23 cellular contexts compared by ENCODE assay signal in genomic region chr15:50049871-50050270, GRCh38.
DNase-seq lines count a peak whose midpoint lies in the region; TF ChIP-seq lines count a peak whose summit lies in the region.
"Had no signal": no experiment of that assay in that cellular context is flagged by ENCODE, and none has a peak within 500 bp of the region (broad histone marks: within the 10 kb centered on the region; RNA-seq: fewer than 3 reads in every experiment).

No MANE protein-coding gene starts in this region.

- in situ Hi-C loops in brain microvascular endothelial cell (cut with HindIII; ENCODE audit: low pct_ligation_motif_present, low sequenced_read_pairs) = no loop called here
- in situ Hi-C loops in KBM-7 (cut with MboI; ENCODE audit: low pct_unique_long_range_greater_than_20kb, low sequenced_read_pairs) = no loop called here

- H3K36me3 Mint-ChIP-seq in activated T-helper 1 cell treated with anti-CD3 and anti-CD28 coated beads, Interleukin-12 subunit alpha, Interleukin-12 subunit beta, Interleukin-2, Interleukin-4 antibody, amounts not matched to agents 30 ng/mL and 10 ng/mL and 1 ng/mL, durations not matched to agents 14 hours and 24 hours and 36 hours (ENCODE audit: low read depth) = peaks cover 22% of the 10 kb centered on the region
- peaks cover 13% of the 10 kb centered on the region for H3K36me3 Mint-ChIP-seq in T-helper 2 cell treated with Interferon-gamma antibody and Interleukin-4, amounts not matched to agents 5 μg/mL and 100 μg/mL, for 36 hours (ENCODE audit: low read depth)
- no peaks in the 10 kb centered on the region for H3K36me3 Mint-ChIP-seq in activated naive CD4-positive, alpha-beta T cell treated with anti-CD3 and anti-CD28 coated beads for 36 hours (ENCODE audit: low read depth)

- no peak overlapping the region for H2BK120ac ChIP-seq in mesenchymal stem cell (ENCODE audit: low read depth, low read length)

- intact Hi-C loops in activated T-helper 1 cell treated with anti-CD3 and anti-CD28 coated beads, Interleukin-12 subunit alpha, Interleukin-12 subunit beta, Interleukin-2, Interleukin-4 antibody, amounts not matched to agents 30 ng/mL and 10 ng/mL and 1 ng/mL, durations not matched to agents 14 hours and 24 hours and 36 hours (cut with micrococcal nuclease) = loop anchor here (2.0 to 10.0 kb wide), 3 partner anchors 45 to 765 kb away; no protein-coding TSS in a partner anchor
- intact Hi-C loops in activated naive CD4-positive, alpha-beta T cell treated with anti-CD3 and anti-CD28 coated beads for 36 hours (cut with micrococcal nuclease) = loop anchor here (2.0 to 5.0 kb wide), 2 partner anchors 813 to 1188 kb away; no protein-coding TSS in a partner anchor

- H3K27me3 ChIP-seq in brain microvascular endothelial cell (replicated peaks) (no peaks in the 10 kb centered on the region), mesenchymal stem cell (ENCODE audit: control insufficient read depth in 1 of 2, insufficient read depth in 1 of 2, low read length in 2 of 2) (no peaks in the 10 kb centered on the region)
- H3K27me3 ChIP-seq: body of pancreas, gastrocnemius medialis, MG63, uterus had no signal

- H2BK5ac ChIP-seq in mesenchymal stem cell (ENCODE audit: low read depth, low read length, poor library complexity, severe bottlenecking) = no peak overlapping the region

- H2BK12ac ChIP-seq in mesenchymal stem cell (ENCODE audit: low read length in 2 of 2) = no peak overlapping the region

- H3K23ac ChIP-seq in mesenchymal stem cell (ENCODE audit: low read length in 2 of 2) = no peak overlapping the region

- H3K9me3 Mint-ChIP-seq in activated T-helper 1 cell treated with anti-CD3 and anti-CD28 coated beads, Interleukin-12 subunit alpha, Interleukin-12 subunit beta, Interleukin-2, Interleukin-4 antibody, amounts not matched to agents 30 ng/mL and 10 ng/mL and 1 ng/mL, durations not matched to agents 14 hours and 24 hours and 36 hours = peaks cover 7% of the 10 kb centered on the region
- peaks cover 3% of the 10 kb centered on the region for H3K9me3 Mint-ChIP-seq in T-helper 2 cell treated with Interferon-gamma antibody and Interleukin-4, amounts not matched to agents 5 μg/mL and 100 μg/mL, for 36 hours
- H3K9me3 Mint-ChIP-seq in activated naive CD4-positive, alpha-beta T cell treated with anti-CD3 and anti-CD28 coated beads for 36 hours = no peaks in the 10 kb centered on the region
- H3K9me3 Mint-ChIP-seq: GM23338 had no signal

- H3K36me3 ChIP-seq in brain microvascular endothelial cell (replicated peaks) (no peaks in the 10 kb centered on the region), mesenchymal stem cell (ENCODE audit: control insufficient read depth in 1 of 2, insufficient read depth in 2 of 2, low read depth in 1 of 2, low read length in 2 of 2) (no peaks in the 10 kb centered on the region)
- H3K36me3 ChIP-seq: gastrocnemius medialis, MG63, uterus had no signal

- H2BK15ac ChIP-seq in mesenchymal stem cell (ENCODE audit: low read depth, poor library complexity, severe bottlenecking) = no peak overlapping the region

- H4K91ac ChIP-seq in mesenchymal stem cell (ENCODE audit: low read length) = no peak overlapping the region

- no peak overlapping the region for H3K4me2 ChIP-seq in mesenchymal stem cell (ENCODE audit: low read length, poor library complexity, severe bottlenecking)
- H3K4me2 ChIP-seq: GM23338 had no signal

- no peaks in the 10 kb centered on the region for H3K9me3 ChIP-seq in mesenchymal stem cell (ENCODE audit: control insufficient read depth, low read length)
- H3K9me3 ChIP-seq: body of pancreas, gastrocnemius medialis, MG63, uterus had no signal

- no peak overlapping the region for H3K4me3 Mint-ChIP-seq in activated T-helper 1 cell treated with anti-CD3 and anti-CD28 coated beads, Interleukin-12 subunit alpha, Interleukin-12 subunit beta, Interleukin-2, Interleukin-4 antibody, amounts not matched to agents 30 ng/mL and 10 ng/mL and 1 ng/mL, durations not matched to agents 14 hours and 24 hours and 36 hours
- H3K4me3 Mint-ChIP-seq in T-helper 2 cell treated with Interferon-gamma antibody and Interleukin-4, amounts not matched to agents 5 μg/mL and 100 μg/mL, for 36 hours = no peak overlapping the region
- H3K4me3 Mint-ChIP-seq in activated naive CD4-positive, alpha-beta T cell treated with anti-CD3 and anti-CD28 coated beads for 36 hours = no peak overlapping the region
- H3K4me3 Mint-ChIP-seq: GM23338 had no signal

- TF ChIP-seq CTCF in brain microvascular endothelial cell (IDR thresholded peaks at IDR 0.05; ENCODE audit: low read depth, low read length, missing control alignments) = no peak

- no peak overlapping the region for H2AK5ac ChIP-seq in mesenchymal stem cell (ENCODE audit: low read length, severe bottlenecking)

- no peaks in the 10 kb centered on the region for H3K27me3 Mint-ChIP-seq in activated T-helper 1 cell treated with anti-CD3 and anti-CD28 coated beads, Interleukin-12 subunit alpha, Interleukin-12 subunit beta, Interleukin-2, Interleukin-4 antibody, amounts not matched to agents 30 ng/mL and 10 ng/mL and 1 ng/mL, durations not matched to agents 14 hours and 24 hours and 36 hours (ENCODE audit: insufficient read depth)
- H3K27me3 Mint-ChIP-seq in T-helper 2 cell treated with Interferon-gamma antibody and Interleukin-4, amounts not matched to agents 5 μg/mL and 100 μg/mL, for 36 hours (ENCODE audit: low read depth) = no peaks in the 10 kb centered on the region
- peaks cover 8% of the 10 kb centered on the region for H3K27me3 Mint-ChIP-seq in activated naive CD4-positive, alpha-beta T cell treated with anti-CD3 and anti-CD28 coated beads for 36 hours (ENCODE audit: low read depth)

- H3K4me3 ChIP-seq in brain microvascular endothelial cell (ENCODE audit: low read depth, low read length) (no peak overlapping the region), mesenchymal stem cell (ENCODE audit: insufficient read depth in 1 of 2, low read depth in 1 of 2, low read length in 2 of 2) (no peak overlapping the region)
- H3K4me3 ChIP-seq: body of pancreas, coronary artery, gastrocnemius medialis, GM23338, MG63, uterus had no signal

- no peak overlapping the region for H4K8ac ChIP-seq in mesenchymal stem cell (ENCODE audit: low read length)

- H3K9ac ChIP-seq in mesenchymal stem cell (ENCODE audit: low read length) = peak overlapping the region; percentile 3

- DNase-seq in AG08396 (ENCODE audit: low spot score) (peak; percentile 56), HCEC 1CT (peak; percentile 65), brain microvascular endothelial cell (peak; percentile 57), mesenchymal stem cell (peak; percentile 69), KBM-7 (no peak)
- no peak for DNase-seq in activated T-helper 1 cell treated with anti-CD3 and anti-CD28 coated beads, Interleukin-12 subunit alpha, Interleukin-12 subunit beta, Interleukin-2, Interleukin-4 antibody, amounts not matched to agents 30 ng/mL and 10 ng/mL and 1 ng/mL, durations not matched to agents 14 hours and 24 hours and 36 hours (ENCODE audit: low spot score)
- no peak for DNase-seq in T-helper 2 cell treated with Interferon-gamma antibody and Interleukin-4, amounts not matched to agents 5 μg/mL and 100 μg/mL, for 36 hours (ENCODE audit: low spot score)
- no peak for DNase-seq in activated naive CD4-positive, alpha-beta T cell treated with anti-CD3 and anti-CD28 coated beads for 36 hours
- DNase-seq: activated CD4-positive, CD25-positive, alpha-beta regulatory T cell treated with anti-CD3 and anti-CD28 coated beads, Interleukin-2, amount 50 U/mL, for 72 hours; activated CD8-positive, alpha-beta memory T cell treated with anti-CD3 and anti-CD28 coated beads for 24 hours; activated T-cell treated with anti-CD3 and anti-CD28 coated beads, Interleukin-2, amount 50 U/mL, for 48 hours; AML-193; body of pancreas; gastrocnemius medialis; MG63; NCI-H1694; NCI-H2227 treated with DMSO at 0.1 percent for 48 hours; NCI-H82; retina; uterus had no signal

- H3K27ac Mint-ChIP-seq in activated T-helper 1 cell treated with anti-CD3 and anti-CD28 coated beads, Interleukin-12 subunit alpha, Interleukin-12 subunit beta, Interleukin-2, Interleukin-4 antibody, amounts not matched to agents 30 ng/mL and 10 ng/mL and 1 ng/mL, durations not matched to agents 14 hours and 24 hours and 36 hours = no peak overlapping the region
- H3K27ac Mint-ChIP-seq in T-helper 2 cell treated with Interferon-gamma antibody and Interleukin-4, amounts not matched to agents 5 μg/mL and 100 μg/mL, for 36 hours = no peak overlapping the region
- H3K27ac Mint-ChIP-seq in activated naive CD4-positive, alpha-beta T cell treated with anti-CD3 and anti-CD28 coated beads for 36 hours = no peak overlapping the region
- H3K27ac Mint-ChIP-seq: activated naive CD4-positive, alpha-beta T cell treated with anti-CD3 and anti-CD28 coated beads, Interleukin-2, amount 50 U/mL, for 72 hours; GM23338 had no signal

- H3K4ac ChIP-seq in mesenchymal stem cell (ENCODE audit: low read depth in 1 of 2, low read length in 2 of 2) = no peak overlapping the region

- no peaks in the 10 kb centered on the region for H3K79me1 ChIP-seq in mesenchymal stem cell (replicated peaks; ENCODE audit: low read length, poor library complexity, severe bottlenecking)

- H2AFZ ChIP-seq in mesenchymal stem cell (ENCODE audit: low read depth, low read length) = no peak overlapping the region
- H2AFZ ChIP-seq: GM23338 had no signal

- H3K27ac ChIP-seq in brain microvascular endothelial cell (no peak overlapping the region), mesenchymal stem cell (ENCODE audit: low read length, poor library complexity, severe bottlenecking) (no peak overlapping the region)
- H3K27ac ChIP-seq: body of pancreas, coronary artery, gastrocnemius medialis, uterus had no signal

- no peaks in the 10 kb centered on the region for H3K4me1 ChIP-seq in mesenchymal stem cell (ENCODE audit: control insufficient read depth, insufficient read depth, low read depth, low read length)
- H3K4me1 ChIP-seq: body of pancreas, gastrocnemius medialis, uterus had no signal

- H3K4me1 Mint-ChIP-seq in activated T-helper 1 cell treated with anti-CD3 and anti-CD28 coated beads, Interleukin-12 subunit alpha, Interleukin-12 subunit beta, Interleukin-2, Interleukin-4 antibody, amounts not matched to agents 30 ng/mL and 10 ng/mL and 1 ng/mL, durations not matched to agents 14 hours and 24 hours and 36 hours (ENCODE audit: low read depth) = peaks cover 55% of the 10 kb centered on the region
- peaks cover 19% of the 10 kb centered on the region for H3K4me1 Mint-ChIP-seq in T-helper 2 cell treated with Interferon-gamma antibody and Interleukin-4, amounts not matched to agents 5 μg/mL and 100 μg/mL, for 36 hours (ENCODE audit: low read depth)
- H3K4me1 Mint-ChIP-seq in activated naive CD4-positive, alpha-beta T cell treated with anti-CD3 and anti-CD28 coated beads for 36 hours (ENCODE audit: low read depth) = peaks cover 11% of the 10 kb centered on the region
- H3K4me1 Mint-ChIP-seq: GM23338 had no signal

- H3K18ac ChIP-seq in mesenchymal stem cell (ENCODE audit: low read depth in 1 of 2, low read length in 2 of 2) = no peak overlapping the region

- H3K14ac ChIP-seq in mesenchymal stem cell (ENCODE audit: low read length in 2 of 2) = no peak overlapping the region

- CTCF ChIA-PET in activated naive CD4-positive, alpha-beta T cell treated with anti-CD3 and anti-CD28 coated beads for 36 hours (lab: Charles Lee) = no interaction called here

Comparison
In these comparisons a context has a peak if more than half of its experiments do, and no peak if none do; other contexts are left out.
1. DNase-seq: peak in AG08396 (single experiment), HCEC 1CT (single experiment), brain microvascular endothelial cell (single experiment) and mesenchymal stem cell (single experiment); none in activated T-helper 1 cell treated with anti-CD3 and anti-CD28 coated beads, Interleukin-12 subunit alpha, Interleukin-12 subunit beta, Interleukin-2, Interleukin-4 antibody, amounts not matched to agents 30 ng/mL and 10 ng/mL and 1 ng/mL, durations not matched to agents 14 hours and 24 hours and 36 hours (single experiment), T-helper 2 cell treated with Interferon-gamma antibody and Interleukin-4, amounts not matched to agents 5 μg/mL and 100 μg/mL, for 36 hours (single experiment), KBM-7 (single experiment) and activated naive CD4-positive, alpha-beta T cell treated with anti-CD3 and anti-CD28 coated beads for 36 hours (single experiment).